In the genomic region with DNA sequence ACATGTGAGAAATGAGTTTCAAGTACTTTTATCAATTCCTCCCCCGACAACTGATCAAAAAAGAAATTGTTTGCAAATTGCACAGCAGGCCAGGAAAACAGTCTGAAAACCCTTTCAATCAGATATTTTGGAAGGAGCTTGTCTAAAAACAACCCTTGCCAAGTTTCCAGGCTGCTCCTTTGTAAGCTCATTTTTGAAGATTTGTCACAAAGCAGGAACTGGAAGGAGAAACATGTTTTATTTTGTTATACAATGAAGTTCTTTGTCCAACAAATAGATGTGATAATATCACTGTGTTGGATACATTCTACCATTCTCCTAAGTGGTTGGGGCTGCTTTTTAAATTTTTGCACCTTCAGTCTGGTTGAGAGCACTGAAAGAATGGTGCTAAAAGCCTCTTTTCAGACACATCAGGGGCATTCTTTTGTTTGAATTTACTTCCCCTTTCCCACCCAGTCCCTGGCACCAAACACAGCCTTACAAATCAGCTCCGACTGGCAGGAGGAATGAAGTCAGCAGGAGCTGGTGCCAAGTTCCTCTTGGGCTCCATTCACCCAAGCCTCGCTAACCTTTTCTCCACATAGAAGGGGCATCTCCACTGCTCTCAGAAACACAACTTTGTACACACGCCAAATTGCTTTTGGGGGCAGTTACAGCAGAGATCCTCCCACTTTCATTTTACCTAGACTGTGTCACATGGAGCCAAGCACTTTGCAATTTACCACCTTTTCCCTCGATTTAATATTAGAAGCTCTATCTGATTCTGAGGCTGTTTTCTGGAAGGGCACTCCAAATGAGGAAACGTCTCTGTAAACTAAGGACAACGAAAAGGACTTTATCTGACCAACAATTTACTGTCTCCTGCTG, we compare ENCODE assay signal across 11 cellular contexts.
A peak's percentile ranks its signal among the peaks of the same experiment; 100 is the strongest.
DNase-seq lines count a peak whose midpoint lies in the region; ATAC-seq, FAIRE-seq and TF ChIP-seq lines count a peak whose summit lies in the region.
"Had no signal": no experiment of that assay in that cellular context is flagged by ENCODE, and none has a peak within 500 bp of the region (broad histone marks: within the 10 kb centered on the region; RNA-seq: fewer than 3 reads in every experiment).

No MANE protein-coding gene starts in this region.

- no peaks in the 10 kb centered on the region for H3K27me3 ChIP-seq in prostate gland (replicated peaks; ENCODE audit: insufficient read depth)

- no peaks in the 10 kb centered on the region for H3K36me3 Mint-ChIP-seq in activated naive CD8-positive, alpha-beta T cell treated with anti-CD3 and anti-CD28 coated beads, Interleukin-2, amount 50 U/mL, for 24 hours (ENCODE audit: low read depth)

- no peak for TF ChIP-seq POLR2A in prostate gland (IDR thresholded peaks at IDR 0.05)

- H3K9me3 ChIP-seq in prostate gland = no peaks in the 10 kb centered on the region

- H3K4me1 Mint-ChIP-seq in activated naive CD8-positive, alpha-beta T cell treated with anti-CD3 and anti-CD28 coated beads, Interleukin-2, amount 50 U/mL, for 24 hours = no peaks in the 10 kb centered on the region

- 10% methylated on average over 7 of the region's 7 CpGs for WGBS in prostate gland

- no peaks in the 10 kb centered on the region for H3K4me1 ChIP-seq in prostate gland (replicated peaks)

- peak; percentile 16 for DNase-seq in GF-D8 (lab: John Stamatoyannopoulos, UW)
- DNase-seq in RPMI8226 = peak; percentile 25
- DNase-seq in frontal cortex (ENCODE audit: low spot score in 2 of 2) = peak; percentile 2 to 8
- peak; percentile 56 for DNase-seq in prostate gland (ENCODE audit: low spot score)
- DNase-seq in NCI-H1694 (lab: John Stamatoyannopoulos, UW) = no peak
- no peak for DNase-seq in activated naive CD8-positive, alpha-beta T cell treated with anti-CD3 and anti-CD28 coated beads, Interleukin-2, amount 50 U/mL, for 24 hours
- DNase-seq in activated CD4-positive, alpha-beta T cell treated with anti-CD3 and anti-CD28 coated beads, Interleukin-2, amount 50 U/mL, for 4 hours = no peak
- DNase-seq: activated naive CD4-positive, alpha-beta T cell treated with Interleukin-2 at 50 U/mL for 16 hours; GOT3 had no signal

- H3K4me3 ChIP-seq in prostate gland = no peak overlapping the region
- H3K4me3 ChIP-seq: K562 had no signal

- no peak overlapping the region for H3K27ac Mint-ChIP-seq in activated naive CD8-positive, alpha-beta T cell treated with anti-CD3 and anti-CD28 coated beads, Interleukin-2, amount 50 U/mL, for 24 hours

- intact Hi-C loops in prostate gland (cut with DNase I) = no loop called here

- H3K27ac ChIP-seq in prostate gland = no peak overlapping the region

- H3K4me3 Mint-ChIP-seq in activated naive CD8-positive, alpha-beta T cell treated with anti-CD3 and anti-CD28 coated beads, Interleukin-2, amount 50 U/mL, for 24 hours = no peak overlapping the region

- no peaks in the 10 kb centered on the region for H3K9me3 Mint-ChIP-seq in activated naive CD8-positive, alpha-beta T cell treated with anti-CD3 and anti-CD28 coated beads, Interleukin-2, amount 50 U/mL, for 24 hours

- H3K27me3 Mint-ChIP-seq in activated naive CD8-positive, alpha-beta T cell treated with anti-CD3 and anti-CD28 coated beads, Interleukin-2, amount 50 U/mL, for 24 hours = peaks cover 3% of the 10 kb centered on the region

- ATAC-seq in GM18858 (IDR thresholded peaks at IDR 0.05; ENCODE audit: unreplicated experiment) = no peak
- no peak for ATAC-seq in activated naive CD8-positive, alpha-beta T cell treated with anti-CD3 and anti-CD28 coated beads, Interleukin-2, amount 50 U/mL, for 24 hours
- ATAC-seq: K562 had no signal

- TF ChIP-seq CTCF in prostate gland (IDR thresholded peaks at IDR 0.05) = no peak

- H3K36me3 ChIP-seq in prostate gland = no peaks in the 10 kb centered on the region

- FAIRE-seq in frontal cortex (lab: Jason Lieb, UNC) = no peak
- FAIRE-seq: K562 had no signal

Comparison
In these comparisons a context has a peak if more than half of its experiments do, and no peak if none do; other contexts are left out.
1. DNase-seq: peak in GF-D8 (single experiment), RPMI8226 (single experiment), frontal cortex (2 of 2) and prostate gland (single experiment); none in NCI-H1694 (single experiment), activated naive CD8-positive, alpha-beta T cell treated with anti-CD3 and anti-CD28 coated beads, Interleukin-2, amount 50 U/mL, for 24 hours (single experiment) and activated CD4-positive, alpha-beta T cell treated with anti-CD3 and anti-CD28 coated beads, Interleukin-2, amount 50 U/mL, for 4 hours (0 of 2).